Comparison of ENCODE assay signal across 17 cellular contexts in genomic region chr13:26538363-26539317, GRCh38. TPM values are rescaled to one million over a fixed set of nuclear protein-coding genes. Genes with fewer than 3 reads are reported as not detected.
DNase-seq lines count a peak whose midpoint lies in the region; ATAC-seq and TF ChIP-seq lines count a peak whose summit lies in the region.
"Had no signal": no experiment of that assay in that cellular context is flagged by ENCODE, and none has a peak within 500 bp of the region (broad histone marks: within the 10 kb centered on the region; RNA-seq: fewer than 3 reads in every experiment).

No MANE protein-coding gene starts in this region.

- DNase-seq in COR-L47 (lab: John Stamatoyannopoulos, UW): peak; percentile 5
- DNase-seq in NCI-H146 (lab: John Stamatoyannopoulos, UW): peak; percentile 36
- no peak for DNase-seq in left colon
- DNase-seq in spleen: no peak
- DNase-seq in SKM-1 (lab: John Stamatoyannopoulos, UW; ENCODE audit: unreplicated experiment): no peak
- no peak for DNase-seq in activated T-cell treated with anti-CD3 and anti-CD28 coated beads for 4 hours
- no peak for DNase-seq in NCI-H2196 (lab: John Stamatoyannopoulos, UW; ENCODE audit: unreplicated experiment)
- DNase-seq: activated CD8-positive, alpha-beta memory T cell treated with anti-CD3 and anti-CD28 coated beads, Interleukin-2, amount 10 ng/mL, durations not matched to agents 7 days and 5 days; activated naive CD4-positive, alpha-beta T cell; effector memory CD8-positive, alpha-beta T cell; EL; glutamatergic neuron; KG1; NCI-H1436; pancreas; thyroid gland had no signal

- no peaks in the 10 kb centered on the region for H3K36me3 ChIP-seq in spleen
- H3K36me3 ChIP-seq: pancreas, thyroid gland had no signal

- ATAC-seq in left colon: peak; percentile 55
- ATAC-seq: activated CD8-positive, alpha-beta memory T cell treated with anti-CD3 and anti-CD28 coated beads, Interleukin-2, amount 10 ng/mL, durations not matched to agents 7 days and 5 days; effector memory CD8-positive, alpha-beta T cell had no signal

- peaks cover 0 to 19% (median 0%) of the 10 kb centered on the region in 7 donors for H3K27me3 ChIP-seq in spleen (replicated peaks in 1 of 7)
- H3K27me3 ChIP-seq: pancreas, thyroid gland had no signal

- intact Hi-C loops in left colon (cut with DNase I, micrococcal nuclease) (loop anchor here in 1 of 2 donors (10.0 kb wide), 1 partner anchor 156 kb away; no protein-coding TSS in a partner anchor), spleen (cut with DNase I; ENCODE audit: low total_unique reads) (no loop called here)

- H3K4me3 ChIP-seq in spleen: no peak overlapping the region
- H3K4me3 ChIP-seq: pancreas, thyroid gland had no signal

- TF ChIP-seq POLR2A in spleen (IDR thresholded peaks at IDR 0.05): no peak

- no peaks in the 10 kb centered on the region for H3K4me1 ChIP-seq in spleen
- H3K4me1 ChIP-seq: pancreas had no signal

- 58 to 70% (median 64%) methylated on average over 10 of the region's 10 CpGs for whole genome bisulfite sequencing in spleen, 5 donors

- TF ChIP-seq CTCF in VCaP (conservative IDR thresholded peaks at IDR 0.05): no peak
- TF ChIP-seq CTCF in spleen (IDR thresholded peaks at IDR 0.05 in 8 of 11, conservative IDR thresholded peaks at IDR 0.05 in 3 of 11): no peak

- H3K9me3 ChIP-seq in spleen: no peaks in the 10 kb centered on the region
- H3K9me3 ChIP-seq: pancreas, thyroid gland had no signal

- H3K27ac ChIP-seq in VCaP (peak overlapping the region; percentile 99), spleen (no peak overlapping the region)
- H3K27ac ChIP-seq: pancreas, thyroid gland had no signal

RNA-seq across cellular contexts. Expression of gene WASF3, which starts 18.8 kb away (rescaled TPM):
- total RNA-seq in left colon (1 to 10 TPM; 3.1 to 4.1 TPM), spleen (10 to 100 TPM in 4 of 7 donors, 1 to 10 TPM in 3; 7.4 to 16.4 (median 11.4) TPM)
- polyA plus RNA-seq in spleen: 1 to 10 TPM; 1.7 to 3.3 (median 1.7) TPM

Comparison
In these comparisons a context has a peak if more than half of its experiments do, and no peak if none do; other contexts are left out.
1. DNase-seq: peak in COR-L47 (single experiment) and NCI-H146 (single experiment); none in left colon (0 of 2), spleen (single experiment), SKM-1 (single experiment), activated T-cell treated with anti-CD3 and anti-CD28 coated beads for 4 hours (single experiment) and NCI-H2196 (single experiment).